ENCODE assay signal across 2 cellular contexts in genomic region chr19:45785097-45785496, GRCh38.
A peak's percentile ranks its signal among the peaks of the same experiment; 100 is the strongest.
TF ChIP-seq lines count a peak whose summit lies in the region.

No MANE protein-coding gene starts in this region.

TF ChIP-seq in HEK293, 187 proteins besides CTCF, POLR2A, EP300 and RAD21:
- TF ChIP-seq ZNF121 (tag by site-specific recombination; IDR thresholded peaks at IDR 0.05) (no peak), ZNF449 (tag by site-specific recombination; IDR thresholded peaks at IDR 0.05) (no peak), ZNF692 (tag by site-specific recombination; IDR thresholded peaks at IDR 0.05) (peak; percentile 61; the same call in 1 of the 2 replicates), ZIC2 (tag by site-specific recombination; IDR thresholded peaks at IDR 0.05) (no peak)

TF ChIP-seq in GM12878, 131 proteins besides CTCF, POLR2A, EP300 and RAD21:
- TF ChIP-seq ZNF687 (IDR thresholded peaks at IDR 0.05) (no peak), ZBED1 (IDR thresholded peaks at IDR 0.05; ENCODE audit: borderline replicate concordance) (no peak)
